8 cellular contexts compared by ENCODE assay signal in the genomic region with DNA sequence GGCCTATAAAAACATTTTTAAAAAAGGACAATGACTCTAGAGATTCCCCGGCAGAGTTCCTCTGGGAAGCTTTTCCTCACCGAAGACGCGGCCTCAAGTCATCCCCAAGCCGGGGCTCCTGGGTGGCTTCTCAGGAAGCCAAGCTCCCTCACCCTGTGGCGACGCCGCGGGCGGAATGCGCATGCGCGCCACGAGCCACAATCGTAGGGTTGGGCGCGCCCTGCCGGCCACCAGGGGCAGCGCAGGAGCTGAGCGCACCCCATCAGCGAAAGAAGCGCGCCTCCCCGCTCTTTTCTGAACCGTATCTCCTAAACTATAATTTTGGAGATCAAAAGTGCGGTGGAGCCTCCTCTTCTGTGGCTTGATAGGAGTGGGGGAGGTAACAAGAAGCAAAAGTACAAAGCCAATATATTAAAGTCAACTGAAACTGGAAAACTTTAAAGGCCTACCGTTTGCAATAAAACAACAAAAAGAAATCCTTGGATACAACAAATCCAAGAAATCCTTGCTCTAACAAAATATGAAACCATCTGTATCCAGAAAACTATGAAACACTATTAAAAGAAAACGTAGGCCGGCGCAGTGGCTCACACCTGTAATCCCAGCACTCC. TPM values are rescaled to one million over a fixed set of nuclear protein-coding genes. Genes with fewer than 3 reads are reported as not detected.
DNase-seq lines count a peak whose midpoint lies in the region; ATAC-seq and TF ChIP-seq lines count a peak whose summit lies in the region.

No MANE protein-coding gene starts in this region.

- no peak overlapping the region for H4K8ac ChIP-seq in mesenchymal stem cell (ENCODE audit: low read length)

- no peak overlapping the region for H3K4me3 Mint-ChIP-seq in Calu3 (ENCODE audit: low read depth, unreplicated experiment)

- H3K9me3 Mint-ChIP-seq in Calu3 (ENCODE audit: low read depth, unreplicated experiment) = peaks cover 18% of the 10 kb centered on the region

- no peak overlapping the region for H2BK5ac ChIP-seq in mesenchymal stem cell (ENCODE audit: low read depth, low read length, poor library complexity, severe bottlenecking)

- 24% methylated on average over 20 of the region's 30 CpGs for WGBS in mesenchymal stem cell

- intact Hi-C loops in Calu3 (cut with micrococcal nuclease; ENCODE audit: unreplicated experiment) = no loop called here

- TF ChIP-seq CTCF in GM12875 (IDR thresholded peaks at IDR 0.05; ENCODE audit: borderline replicate concordance, insufficient read depth, low read depth, low read length) (peak; percentile 69), Calu3 (IDR thresholded peaks at IDR 0.05; ENCODE audit: unreplicated experiment) (no peak)

- ATAC-seq in GM19463 (IDR thresholded peaks at IDR 0.05; ENCODE audit: unreplicated experiment) (no peak), HG03442 (IDR thresholded peaks at IDR 0.05; ENCODE audit: unreplicated experiment) (no peak)

- H3K4me1 Mint-ChIP-seq in Calu3 (ENCODE audit: low read depth, unreplicated experiment) = no peaks in the 10 kb centered on the region

- H3K4me3 ChIP-seq in GM12875 (ENCODE audit: low read depth, low read length) (no peak overlapping the region), mesenchymal stem cell (ENCODE audit: insufficient read depth in 1 of 2, low read depth in 1 of 2, low read length in 2 of 2) (peak overlapping the region in 1 of 2 experiments; percentile 10)

- H3K9ac ChIP-seq in mesenchymal stem cell (ENCODE audit: low read length) = no peak overlapping the region

- H3K27ac ChIP-seq in mesenchymal stem cell (ENCODE audit: low read length, poor library complexity, severe bottlenecking) = no peak overlapping the region

- peak; percentile 85 to 86 for DNase-seq in activated CD4-positive, alpha-beta T cell treated with anti-CD3 and anti-CD28 coated beads, Interleukin-2, amount 50 U/mL, for 24 hours (ENCODE audit: low read depth in 1 of 2, low spot score in 1 of 2)
- DNase-seq in dermis microvascular lymphatic vessel endothelial cell (ENCODE audit: low read depth in 2 of 2) (peak; percentile 16 to 59), mesenchymal stem cell (peak; percentile 26), Calu3 (no peak)
- DNase-seq in stimulated activated CD8-positive, alpha-beta memory T cell treated with anti-CD3 and anti-CD28 coated beads, Interleukin-15, amount 100 ng/mL, for 48 hours (ENCODE audit: low read depth in 2 of 2) = peak; percentile 83 to 86

- H3K27me3 ChIP-seq in mesenchymal stem cell (ENCODE audit: control insufficient read depth in 1 of 2, insufficient read depth in 1 of 2, low read length in 2 of 2) = no peaks in the 10 kb centered on the region

- no peak overlapping the region for H2AK5ac ChIP-seq in mesenchymal stem cell (ENCODE audit: low read length, severe bottlenecking)

- no peak overlapping the region for H3K27ac Mint-ChIP-seq in Calu3 (ENCODE audit: unreplicated experiment)

- H2BK120ac ChIP-seq in mesenchymal stem cell (ENCODE audit: low read depth, low read length) = no peak overlapping the region

- BruUV-seq in Calu3 (replicated peaks; lab: Mats Ljungman, UMichigan) = no TSS peak

- no peaks in the 10 kb centered on the region for H3K36me3 ChIP-seq in mesenchymal stem cell (ENCODE audit: control insufficient read depth in 1 of 2, insufficient read depth in 2 of 2, low read depth in 1 of 2, low read length in 2 of 2)

- no peak overlapping the region for H3K14ac ChIP-seq in mesenchymal stem cell (ENCODE audit: low read length in 2 of 2)

- no peak overlapping the region for H3K23ac ChIP-seq in mesenchymal stem cell (ENCODE audit: low read length in 2 of 2)

- H2BK12ac ChIP-seq in mesenchymal stem cell (ENCODE audit: low read length in 2 of 2) = no peak overlapping the region

- H3K4ac ChIP-seq in mesenchymal stem cell (ENCODE audit: low read depth in 1 of 2, low read length in 2 of 2) = no peak overlapping the region

- H3K18ac ChIP-seq in mesenchymal stem cell (ENCODE audit: low read depth in 1 of 2, low read length in 2 of 2) = no peak overlapping the region

- H3K9me3 ChIP-seq in mesenchymal stem cell (ENCODE audit: control insufficient read depth, low read length) = peaks cover 32% of the 10 kb centered on the region

- no peak overlapping the region for H2BK15ac ChIP-seq in mesenchymal stem cell (ENCODE audit: low read depth, poor library complexity, severe bottlenecking)

- peaks cover 5% of the 10 kb centered on the region for H3K4me1 ChIP-seq in mesenchymal stem cell (ENCODE audit: control insufficient read depth, insufficient read depth, low read depth, low read length)

- H3K4me2 ChIP-seq in mesenchymal stem cell (ENCODE audit: low read length, poor library complexity, severe bottlenecking) = no peak overlapping the region

- no peak overlapping the region for H4K91ac ChIP-seq in mesenchymal stem cell (ENCODE audit: low read length)

- H3K36me3 Mint-ChIP-seq in Calu3 (ENCODE audit: insufficient read depth, unreplicated experiment) = no peaks in the 10 kb centered on the region

- H2AFZ ChIP-seq in mesenchymal stem cell (ENCODE audit: low read depth, low read length) = no peak overlapping the region

- H3K27me3 Mint-ChIP-seq in Calu3 (ENCODE audit: unreplicated experiment) = no peaks in the 10 kb centered on the region

- H3K79me1 ChIP-seq in mesenchymal stem cell (replicated peaks; ENCODE audit: low read length, poor library complexity, severe bottlenecking) = no peaks in the 10 kb centered on the region

- CTCF ChIA-PET in Calu3 (lab: Charles Lee) = no interaction called here

RNA-seq across cellular contexts. Expression of a gene that starts 17.4 kb away (rescaled TPM):
- total RNA-seq in dermis microvascular lymphatic vessel endothelial cell = 32.6 and 38.3 TPM in 2 replicates
- 34.5 TPM for polyA plus RNA-seq in mesenchymal stem cell (2013, experiment 1 of 2)
- 35.0 TPM for polyA plus RNA-seq in mesenchymal stem cell (2013, experiment 2 of 2)
- total RNA-seq in Calu3 (2022) = 47.2 and 49.5 TPM in 2 replicates

RNA-seq across cellular contexts. Expression of a gene that starts 51.3 kb away (rescaled TPM):
- total RNA-seq in dermis microvascular lymphatic vessel endothelial cell (3.2 and 3.8 TPM in 2 replicates), Calu3 (2022) (31.1 and 32.8 TPM in 2 replicates)
- polyA plus RNA-seq in mesenchymal stem cell (2013, experiment 1 of 2) = 5.0 TPM
- polyA plus RNA-seq in mesenchymal stem cell (2013, experiment 2 of 2) = 6.1 TPM
